In genomic region chr19:38838208-38838985, GRCh38 we compare ENCODE assay signal across 9 cellular contexts. TPM values are rescaled to one million over a fixed set of nuclear protein-coding genes. Genes with fewer than 3 reads are reported as not detected.
A peak's percentile ranks its signal among the peaks of the same experiment; 100 is the strongest.
DNase-seq lines count a peak whose midpoint lies in the region; ATAC-seq and TF ChIP-seq lines count a peak whose summit lies in the region.
"Had no signal": no experiment of that assay in that cellular context is flagged by ENCODE, and none has a peak within 500 bp of the region (broad histone marks: within the 10 kb centered on the region; RNA-seq: fewer than 3 reads in every experiment).

No MANE protein-coding gene starts in this region.

- peak; percentile 55 for DNase-seq in activated naive CD4-positive, alpha-beta T cell treated with Interleukin-2 at 50 U/mL for 16 hours
- no peak for DNase-seq in activated naive CD4-positive, alpha-beta T cell (lab: John Stamatoyannopoulos, UW)
- no peak for DNase-seq in activated naive CD8-positive, alpha-beta T cell treated with anti-CD3 and anti-CD28 coated beads, Interleukin-2, amount 10 ng/mL, durations not matched to agents 7 days and 5 days
- peak in 1 of 9 donors; percentile 41 for DNase-seq in naive thymus-derived CD4-positive, alpha-beta T cell
- DNase-seq in suprapubic skin (ENCODE audit: low spot score in 2 of 2) (no peak), NOMO-1 treated with dmso at 0.1 percent for 144 hours (lab: John Stamatoyannopoulos, UW; ENCODE audit: unreplicated experiment) (no peak), DMS79 (lab: John Stamatoyannopoulos, UW) (no peak), ecto neural progenitor cell (ENCODE audit: low spot score) (no peak)

- no peak overlapping the region for H3K4me3 Mint-ChIP-seq in activated naive CD8-positive, alpha-beta T cell treated with anti-CD3 and anti-CD28 coated beads, Interleukin-2, amount 10 ng/mL, durations not matched to agents 7 days and 5 days
- peak overlapping the region in 1 of 10 donors; percentile 21 for H3K4me3 Mint-ChIP-seq in naive thymus-derived CD4-positive, alpha-beta T cell

- POLR2A ChIA-PET in activated naive CD8-positive, alpha-beta T cell treated with anti-CD3 and anti-CD28 coated beads, Interleukin-2, amount 10 ng/mL, durations not matched to agents 7 days and 5 days (lab: Charles Lee), result interaction anchor here (1.1 to 1.3 kb wide), 2 partner anchors 10 to 39 kb away, joined by 5 read pairs; partner anchors contain the start of gene RINL
- POLR2A ChIA-PET in naive thymus-derived CD4-positive, alpha-beta T cell (lab: Charles Lee), result interaction anchor here (0.6 to 1.5 kb wide), 7 partner anchors 8 to 524 kb away, joined by 3 to 9 read pairs (median 5); no protein-coding TSS in a partner anchor

- H3K27me3 ChIP-seq in naive thymus-derived CD4-positive, alpha-beta T cell (ENCODE audit: control insufficient read depth in 2 of 2, insufficient read depth in 2 of 2, low read length in 2 of 2), result no peaks in the 10 kb centered on the region
- no peaks in the 10 kb centered on the region for H3K27me3 ChIP-seq in suprapubic skin

- H3K36me3 Mint-ChIP-seq in activated naive CD8-positive, alpha-beta T cell treated with anti-CD3 and anti-CD28 coated beads, Interleukin-2, amount 10 ng/mL, durations not matched to agents 7 days and 5 days, result peaks cover 44% of the 10 kb centered on the region
- H3K36me3 Mint-ChIP-seq in naive thymus-derived CD4-positive, alpha-beta T cell, result peaks cover 0 to 48% (median 42%) of the 10 kb centered on the region in 5 donors

- TF ChIP-seq CTCF in suprapubic skin (IDR thresholded peaks at IDR 0.05), result peak in 1 of 2 donors; percentile 13

- 55% methylated on average over 13 of the region's 19 CpGs for WGBS in suprapubic skin

- TF ChIP-seq POLR2A in suprapubic skin (IDR thresholded peaks at IDR 0.05), result no peak

- peaks cover 28% of the 10 kb centered on the region for H3K4me1 Mint-ChIP-seq in activated naive CD8-positive, alpha-beta T cell treated with anti-CD3 and anti-CD28 coated beads, Interleukin-2, amount 10 ng/mL, durations not matched to agents 7 days and 5 days
- peaks cover 25 to 46% (median 38%) of the 10 kb centered on the region in 7 donors for H3K4me1 Mint-ChIP-seq in naive thymus-derived CD4-positive, alpha-beta T cell

- TF ChIP-seq EP300 in suprapubic skin (IDR thresholded peaks at IDR 0.05), result no peak

- H3K4me1 ChIP-seq in naive thymus-derived CD4-positive, alpha-beta T cell (ENCODE audit: control insufficient read depth in 2 of 2, insufficient read depth in 2 of 2, low read length in 2 of 2), result peaks cover 24 to 30% of the 10 kb centered on the region in 2 donors
- peaks cover 68% of the 10 kb centered on the region for H3K4me1 ChIP-seq in suprapubic skin

- peak overlapping the region; percentile 24 for H3K27ac Mint-ChIP-seq in activated naive CD8-positive, alpha-beta T cell treated with anti-CD3 and anti-CD28 coated beads, Interleukin-2, amount 10 ng/mL, durations not matched to agents 7 days and 5 days
- H3K27ac Mint-ChIP-seq in naive thymus-derived CD4-positive, alpha-beta T cell, result peak overlapping the region in 5 of 9 donors; percentile 46 to 76 (median 71)

- H3K9me3 ChIP-seq in naive thymus-derived CD4-positive, alpha-beta T cell (ENCODE audit: control insufficient read depth in 2 of 3, low read length in 3 of 3), result no peaks in the 10 kb centered on the region
- no peaks in the 10 kb centered on the region for H3K9me3 ChIP-seq in suprapubic skin

- H3K27ac ChIP-seq in naive thymus-derived CD4-positive, alpha-beta T cell (ENCODE audit: low read depth, low read length), result no peak overlapping the region
- peak overlapping the region; percentile 88 for H3K27ac ChIP-seq in suprapubic skin

- H3K27me3 Mint-ChIP-seq in activated naive CD8-positive, alpha-beta T cell treated with anti-CD3 and anti-CD28 coated beads, Interleukin-2, amount 10 ng/mL, durations not matched to agents 7 days and 5 days, result no peaks in the 10 kb centered on the region
- H3K27me3 Mint-ChIP-seq in naive thymus-derived CD4-positive, alpha-beta T cell, result no peaks in the 10 kb centered on the region

- no peaks in the 10 kb centered on the region for H3K9me3 Mint-ChIP-seq in activated naive CD8-positive, alpha-beta T cell treated with anti-CD3 and anti-CD28 coated beads, Interleukin-2, amount 10 ng/mL, durations not matched to agents 7 days and 5 days
- peaks cover 0 to 12% (median 0%) of the 10 kb centered on the region in 11 donors for H3K9me3 Mint-ChIP-seq in naive thymus-derived CD4-positive, alpha-beta T cell

- H3K4me3 ChIP-seq in naive thymus-derived CD4-positive, alpha-beta T cell (ENCODE audit: low read length), result no peak overlapping the region
- no peak overlapping the region for H3K4me3 ChIP-seq in suprapubic skin

- CTCF ChIA-PET in naive thymus-derived CD4-positive, alpha-beta T cell (lab: Charles Lee), result interaction anchor here (1.0 to 1.1 kb wide), 2 partner anchors 8 to 37 kb away, joined by 3 to 5 read pairs; no protein-coding TSS in a partner anchor

- ATAC-seq in activated naive CD8-positive, alpha-beta T cell treated with anti-CD3 and anti-CD28 coated beads, Interleukin-2, amount 10 ng/mL, durations not matched to agents 7 days and 5 days (ENCODE audit: low read depth), result no peak
- ATAC-seq in naive thymus-derived CD4-positive, alpha-beta T cell, result no peak

- peaks cover 54 to 75% (median 64%) of the 10 kb centered on the region in 3 experiments for H3K36me3 ChIP-seq in naive thymus-derived CD4-positive, alpha-beta T cell (ENCODE audit: control insufficient read depth in 2 of 3, insufficient read depth in 3 of 3, low read length in 3 of 3)
- peaks cover 74% of the 10 kb centered on the region for H3K36me3 ChIP-seq in suprapubic skin

- intact Hi-C loops in naive thymus-derived CD4-positive, alpha-beta T cell (cut with micrococcal nuclease), result no loop called here

RNA-seq across cellular contexts. Expression of gene ECH1, which starts 6.8 kb away (rescaled TPM):
- total RNA-seq in activated naive CD8-positive, alpha-beta T cell treated with anti-CD3 and anti-CD28 coated beads, Interleukin-2, amount 10 ng/mL, durations not matched to agents 7 days and 5 days, result 100 to 1,000 TPM; 184 TPM
- 100 to 1,000 TPM in 4 of 5 experiments, 10 to 100 TPM in 1; 71.9 to 149 (median 114) TPM for total RNA-seq in naive thymus-derived CD4-positive, alpha-beta T cell
- polyA plus RNA-seq in naive thymus-derived CD4-positive, alpha-beta T cell, result 100 to 1,000 TPM; 216 to 279 TPM
- total RNA-seq in suprapubic skin, result 100 to 1,000 TPM in 1 of 4 donors, 10 to 100 TPM in 3; 77.6 to 250 (median 86.4) TPM

RNA-seq across cellular contexts. Expression of gene HNRNPL, which starts 11.4 kb away (rescaled TPM):
- 100 to 1,000 TPM; 441 to 455 TPM for total RNA-seq in activated naive CD8-positive, alpha-beta T cell treated with anti-CD3 and anti-CD28 coated beads, Interleukin-2, amount 10 ng/mL, durations not matched to agents 7 days and 5 days
- 100 to 1,000 TPM; 339 to 539 (median 505) TPM for total RNA-seq in naive thymus-derived CD4-positive, alpha-beta T cell
- polyA plus RNA-seq in naive thymus-derived CD4-positive, alpha-beta T cell, result 10 to 100 TPM; 70.6 to 78.7 TPM
- total RNA-seq in suprapubic skin, result 100 to 1,000 TPM; 178 to 227 (median 200) TPM

RNA-seq across cellular contexts. Expression of gene LGALS4, which starts 25.7 kb away (rescaled TPM):
- total RNA-seq in activated naive CD8-positive, alpha-beta T cell treated with anti-CD3 and anti-CD28 coated beads, Interleukin-2, amount 10 ng/mL, durations not matched to agents 7 days and 5 days, result 1 to 10 TPM; 3.8 to 4.0 TPM
- total RNA-seq in naive thymus-derived CD4-positive, alpha-beta T cell, result 1 to 10 TPM; 2.3 to 9.8 (median 7.2) TPM
- under 1 TPM; 0.13 to 0.31 TPM for polyA plus RNA-seq in naive thymus-derived CD4-positive, alpha-beta T cell
- 1 to 10 TPM in 3 of 4 donors, under 1 TPM in 1; 0.39 to 8.2 (median 1.6) TPM for total RNA-seq in suprapubic skin
- total RNA-seq: NCI-H460 had no signal

RNA-seq across cellular contexts. Expression of gene RINL, which starts 39.7 kb away (rescaled TPM):
- total RNA-seq in activated naive CD8-positive, alpha-beta T cell treated with anti-CD3 and anti-CD28 coated beads, Interleukin-2, amount 10 ng/mL, durations not matched to agents 7 days and 5 days, result 10 to 100 TPM; 71.3 to 74.2 TPM
- 10 to 100 TPM; 32.8 to 75.9 (median 64.0) TPM for total RNA-seq in naive thymus-derived CD4-positive, alpha-beta T cell
- polyA plus RNA-seq in naive thymus-derived CD4-positive, alpha-beta T cell, result 10 to 100 TPM; 35.3 to 36.1 TPM
- total RNA-seq in suprapubic skin, result 10 to 100 TPM in 2 of 4 donors, 1 to 10 TPM in 2; 5.1 to 17.2 (median 9.2) TPM

RNA-seq across cellular contexts. Expression of gene LGALS7B, which starts 49.4 kb away (rescaled TPM):
- not detected for total RNA-seq in activated naive CD8-positive, alpha-beta T cell treated with anti-CD3 and anti-CD28 coated beads, Interleukin-2, amount 10 ng/mL, durations not matched to agents 7 days and 5 days
- total RNA-seq in naive thymus-derived CD4-positive, alpha-beta T cell, result not detected
- polyA plus RNA-seq in naive thymus-derived CD4-positive, alpha-beta T cell, result not detected
- 1,000 to 10,000 TPM; 1,712 to 6,564 (median 4,773) TPM for total RNA-seq in suprapubic skin
- total RNA-seq: NCI-H460 had no signal
